In genomic region chr5:13859285-13859684, GRCh38 we compare ENCODE assay signal across 15 cellular contexts.
DNase-seq lines count a peak whose midpoint lies in the region; ATAC-seq lines count a peak whose summit lies in the region.
"Had no signal": no experiment of that assay in that cellular context is flagged by ENCODE, and none has a peak within 500 bp of the region (broad histone marks: within the 10 kb centered on the region; RNA-seq: fewer than 3 reads in every experiment).

No MANE protein-coding gene starts in this region.

- DNase-seq in DMS53 (lab: John Stamatoyannopoulos, UW) (peak; percentile 11), DMS53 treated with DMSO at 0.1 percent for 48 hours (lab: John Stamatoyannopoulos, UW; ENCODE audit: unreplicated experiment) (no peak), H4 (ENCODE audit: low spot score) (peak; percentile 56), NCI-H2227 treated with DMSO at 0.1 percent for 48 hours (lab: John Stamatoyannopoulos, UW) (peak; percentile 77), myocyte (ENCODE audit: low read depth) (peak; percentile 14), T-helper 9 cell (no peak)
- DNase-seq: COR-L47, DMS79 treated with DMSO at 0.1 percent for 48 hours, KG1, MG63, NCI-H1436 treated with DMSO at 0.1 percent for 48 hours, NCI-H446 had no signal

- H3K9me3 Mint-ChIP-seq in activated T-helper 17 cell treated with anti-CD3 and anti-CD28 coated beads, Interleukin-2, amount 50 U/mL, for 72 hours: peaks cover 25% of the 10 kb centered on the region

- ATAC-seq in activated T-helper 17 cell treated with anti-CD3 and anti-CD28 coated beads, Interleukin-2, amount 50 U/mL, for 72 hours (replicated peaks): no peak
- no peak for ATAC-seq in activated CD4-positive, CD25-positive, alpha-beta regulatory T cell treated with anti-CD3 and anti-CD28 coated beads, Interleukin-2, amount 50 U/mL, for 24 hours

- no peaks in the 10 kb centered on the region for H3K4me1 Mint-ChIP-seq in activated T-helper 17 cell treated with anti-CD3 and anti-CD28 coated beads, Interleukin-2, amount 50 U/mL, for 72 hours
- H3K4me1 Mint-ChIP-seq: CD14-positive monocyte had no signal

- no peak overlapping the region for H3K4me3 Mint-ChIP-seq in activated T-helper 17 cell treated with anti-CD3 and anti-CD28 coated beads, Interleukin-2, amount 50 U/mL, for 72 hours
- H3K4me3 Mint-ChIP-seq: CD14-positive monocyte had no signal

- no peak overlapping the region for H3K27ac Mint-ChIP-seq in activated T-helper 17 cell treated with anti-CD3 and anti-CD28 coated beads, Interleukin-2, amount 50 U/mL, for 72 hours
- H3K27ac Mint-ChIP-seq: CD14-positive monocyte had no signal

- no peaks in the 10 kb centered on the region for H3K27me3 Mint-ChIP-seq in activated T-helper 17 cell treated with anti-CD3 and anti-CD28 coated beads, Interleukin-2, amount 50 U/mL, for 72 hours

- no peaks in the 10 kb centered on the region for H3K36me3 Mint-ChIP-seq in activated T-helper 17 cell treated with anti-CD3 and anti-CD28 coated beads, Interleukin-2, amount 50 U/mL, for 72 hours (ENCODE audit: low read depth)
- H3K36me3 Mint-ChIP-seq: CD14-positive monocyte had no signal

Comparison
In these comparisons a context has a peak if more than half of its experiments do, and no peak if none do; other contexts are left out.
1. DNase-seq: peak in DMS53 (single experiment), H4 (single experiment), NCI-H2227 treated with DMSO at 0.1 percent for 48 hours (single experiment) and myocyte (single experiment); none in DMS53 treated with DMSO at 0.1 percent for 48 hours (single experiment) and T-helper 9 cell (single experiment).